ENCODE assay signal across 8 cellular contexts in the genomic region with DNA sequence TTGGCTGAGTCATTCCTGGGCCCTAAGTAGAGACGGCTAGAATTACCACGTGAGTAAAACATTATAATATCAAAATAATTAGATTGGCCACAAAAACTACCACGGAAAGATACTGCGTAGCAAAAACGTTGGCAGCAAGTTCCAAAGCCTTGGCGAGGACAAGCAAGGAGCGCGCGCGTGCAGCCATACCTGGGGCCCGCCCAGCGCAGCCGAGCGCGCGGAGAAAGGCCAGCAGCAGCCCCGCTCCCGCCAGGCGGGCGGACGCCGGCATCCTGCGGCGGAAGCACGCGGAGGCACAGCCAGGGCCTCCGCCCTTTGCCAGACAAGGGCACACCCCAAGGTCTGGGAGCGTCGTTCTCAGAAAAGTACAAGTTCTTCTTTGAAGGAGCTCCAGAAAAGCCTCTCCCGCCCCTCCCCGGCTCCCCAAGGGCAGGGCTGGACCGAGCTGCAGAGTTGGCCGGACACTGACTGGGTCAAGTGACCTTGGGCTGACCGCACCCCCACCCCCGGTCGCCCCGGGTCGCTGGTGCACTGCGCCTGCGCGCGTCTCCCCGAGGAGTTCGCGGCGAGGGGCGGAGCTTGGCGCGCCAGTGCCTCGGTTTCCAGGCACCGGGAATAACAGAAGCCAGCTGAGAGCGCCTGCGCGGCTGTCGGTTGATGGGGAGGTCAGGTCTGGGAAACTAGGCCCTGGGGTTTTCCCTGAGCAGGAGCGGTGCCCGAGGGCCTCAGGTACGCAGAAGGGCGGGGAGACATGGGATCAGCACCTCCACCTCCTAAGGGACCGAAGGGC. TPM values are rescaled to one million over a fixed set of nuclear protein-coding genes. Genes with fewer than 3 reads are reported as not detected.
DNase-seq lines count a peak whose midpoint lies in the region; ATAC-seq, FAIRE-seq and TF ChIP-seq lines count a peak whose summit lies in the region.

A gene with protein sequence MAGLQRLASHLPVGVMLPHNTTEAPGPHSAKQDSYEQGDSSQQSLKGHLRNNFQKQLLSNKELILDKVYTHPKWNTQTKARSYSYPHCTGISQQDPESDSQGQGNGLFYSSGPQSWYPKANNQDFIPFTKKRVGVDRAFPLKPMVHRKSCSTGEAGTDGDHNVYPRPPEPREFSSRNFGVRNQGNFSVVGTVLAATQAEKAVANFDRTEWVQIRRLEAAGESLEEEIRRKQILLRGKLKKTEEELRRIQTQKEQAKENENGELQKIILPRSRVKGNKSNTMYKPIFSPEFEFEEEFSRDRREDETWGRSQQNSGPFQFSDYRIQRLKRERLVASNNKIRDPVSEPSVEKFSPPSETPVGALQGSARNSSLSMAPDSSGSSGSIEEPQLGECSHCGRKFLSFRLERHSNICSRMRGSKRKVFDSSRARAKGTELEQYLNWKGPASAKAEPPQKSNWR (plus strand): TSS at position 621 of the 790 bp plus-strand sequence. CDS start 933 bp downstream, outside the sequence.

- ATAC-seq in HG02763 (IDR thresholded peaks at IDR 0.05; ENCODE audit: unreplicated experiment) = peak; percentile 70

- TF ChIP-seq CTCF in GM12875 (IDR thresholded peaks at IDR 0.05; ENCODE audit: borderline replicate concordance, insufficient read depth, low read depth, low read length) (no peak), WI38 (IDR thresholded peaks at IDR 0.05; ENCODE audit: low read depth, low read length) (no peak)

- WGBS in small intestine, 3 donors = 1 to 2% (median 1%) methylated on average over 59 to 60 of the region's 60 CpGs

- DNase-seq in NCI-H2081 (lab: John Stamatoyannopoulos, UW) (peak; percentile 87 to 88), caudate nucleus (lab: John Stamatoyannopoulos, UW) (peak in 60 of 61 donors; percentile 61 to 97 (median 92)), inferior parietal cortex (ENCODE audit: extremely low spot score) (peak; percentile 91), small intestine (peak; percentile 98), NCI-H82 (lab: John Stamatoyannopoulos, UW) (no peak)

- H3K9me3 ChIP-seq in small intestine (ENCODE audit: control insufficient read depth, low read depth) = no peaks in the 10 kb centered on the region

- H3K4me1 ChIP-seq in small intestine (ENCODE audit: control insufficient read depth in 2 of 2, insufficient read depth in 1 of 2, low read depth in 1 of 2, low read length in 1 of 2) = peaks cover 0 to 2% of the 10 kb centered on the region in 2 donors

- H3K36me3 ChIP-seq in small intestine (ENCODE audit: control insufficient read depth in 2 of 2, insufficient read depth in 2 of 2, low read length in 2 of 2) = no peaks in the 10 kb centered on the region

- H3K27me3 ChIP-seq in small intestine (ENCODE audit: control insufficient read depth in 2 of 2, insufficient read depth in 2 of 2, low read length in 2 of 2) = no peaks in the 10 kb centered on the region

- H3K4me3 ChIP-seq in GM12875 (ENCODE audit: low read depth, low read length) (peak within 1 kb of the TSS; percentile 69), WI38 (ENCODE audit: low read depth, low read length) (peak within 1 kb of the TSS; percentile 64), small intestine (ENCODE audit: low read depth in 1 of 2, low read length in 2 of 2) (peak within 1 kb of the TSS; percentile 49 to 61)

- H3K27ac ChIP-seq in caudate nucleus (ENCODE audit: low read depth, low read length) (peak within 1 kb of the TSS; percentile 88), small intestine (ENCODE audit: low read depth in 1 of 2, low read length in 1 of 2) (peak within 1 kb of the TSS; percentile 95)

- FAIRE-seq in small intestine (lab: Jason Lieb, UNC) = no peak

RNA-seq across cellular contexts. Expression of the gene that starts here (rescaled TPM):
- polyA plus RNA-seq in small intestine = 10 to 100 TPM in 1 of 3 donors, 1 to 10 TPM in 2; 3.5 to 15.9 (median 8.6) TPM
